ENCODE assay signal across 8 cellular contexts in genomic region chr19:35154535-35155406, GRCh38. TPM values are rescaled to one million over a fixed set of nuclear protein-coding genes. Genes with fewer than 3 reads are reported as not detected.
DNase-seq lines count a peak whose midpoint lies in the region; ATAC-seq and TF ChIP-seq lines count a peak whose summit lies in the region.

FXYD5 (plus strand) TSS chr19:35154735; CDS start chr19:35155551, 816 bp downstream.

- intact Hi-C loops in Caco-2 (cut with micrococcal nuclease; ENCODE audit: unreplicated experiment) (no loop called here), left ventricle myocardium inferior (cut with micrococcal nuclease) (no loop called here), sciatic nerve (cut with DNase I) (no loop called here)

- DNase-seq in Caco-2: peak; percentile 47 to 67
- peak; percentile 86 to 90 for DNase-seq in HL-60 (ENCODE audit: low read depth in 1 of 2, low spot score in 1 of 2)
- DNase-seq in T follicular helper cell (ENCODE audit: low read depth): peak; percentile 53
- DNase-seq in left ventricle myocardium inferior: peak; percentile 72
- DNase-seq in sciatic nerve (ENCODE audit: low spot score): peak; percentile 77
- no peak for DNase-seq in middle frontal gyrus (ENCODE audit: extremely low spot score, low spot score)
- no peak for DNase-seq in NCI-H128 (lab: John Stamatoyannopoulos, UW; ENCODE audit: unreplicated experiment)

- no TSS peak for BruUV-seq in Caco-2 (replicated peaks; lab: Mats Ljungman, UMichigan)

- peaks cover 13% of the 10 kb centered on the region for H3K4me1 Mint-ChIP-seq in Caco-2 (ENCODE audit: low read depth, unreplicated experiment)
- peaks cover 47% of the 10 kb centered on the region for H3K4me1 Mint-ChIP-seq in activated naive CD8-positive, alpha-beta T cell (ENCODE audit: low read depth)

- peak within 1 kb of the TSS; percentile 78 for H3K27ac Mint-ChIP-seq in Caco-2 (ENCODE audit: unreplicated experiment)
- H3K27ac Mint-ChIP-seq in activated naive CD8-positive, alpha-beta T cell: peak within 1 kb of the TSS; percentile 100

- H3K4me3 ChIP-seq in Caco-2 (ENCODE audit: low read depth, low read length): peak within 1 kb of the TSS; percentile 66
- peak within 1 kb of the TSS; percentile 88 for H3K4me3 ChIP-seq in HL-60 (replicated peaks; ENCODE audit: insufficient read depth, low read length)
- peak within 1 kb of the TSS; percentile 82 for H3K4me3 ChIP-seq in left ventricle myocardium inferior

- H3K27me3 Mint-ChIP-seq in Caco-2 (ENCODE audit: insufficient read depth, unreplicated experiment): peaks cover 21% of the 10 kb centered on the region
- no peaks in the 10 kb centered on the region for H3K27me3 Mint-ChIP-seq in activated naive CD8-positive, alpha-beta T cell

- peaks cover 7% of the 10 kb centered on the region for H3K36me3 Mint-ChIP-seq in Caco-2 (ENCODE audit: insufficient read depth, unreplicated experiment)
- peaks cover 18% of the 10 kb centered on the region for H3K36me3 Mint-ChIP-seq in activated naive CD8-positive, alpha-beta T cell

- CTCF ChIA-PET in Caco-2 (lab: Charles Lee): interaction anchor here (0.6 to 1.8 kb wide), 7 partner anchors 13 to 302 kb away, joined by 4 to 10 read pairs (median 6); no protein-coding TSS in a partner anchor

- H3K36me3 ChIP-seq in Caco-2 (ENCODE audit: control insufficient read depth, insufficient read depth, low read length): no peaks in the 10 kb centered on the region
- H3K36me3 ChIP-seq in left ventricle myocardium inferior: peaks cover 20% of the 10 kb centered on the region

- peak; percentile 84 for ATAC-seq in sciatic nerve

- POLR2A ChIA-PET in Caco-2 (lab: Charles Lee): interaction anchor here (0.5 kb wide), 1 partner anchor 113 kb away, joined by 4 read pairs; no protein-coding TSS in a partner anchor

- H3K9me3 Mint-ChIP-seq in Caco-2 (ENCODE audit: unreplicated experiment): no peaks in the 10 kb centered on the region
- H3K9me3 Mint-ChIP-seq in activated naive CD8-positive, alpha-beta T cell (ENCODE audit: low read depth): no peaks in the 10 kb centered on the region

- H3K4me1 ChIP-seq in Caco-2: peaks cover 11% of the 10 kb centered on the region; the same call in 1 of the 2 replicates
- peaks cover 27% of the 10 kb centered on the region for H3K4me1 ChIP-seq in left ventricle myocardium inferior

- no peaks in the 10 kb centered on the region for H3K9me3 ChIP-seq in Caco-2
- no peaks in the 10 kb centered on the region for H3K9me3 ChIP-seq in left ventricle myocardium inferior (replicated peaks)

- H3K27ac ChIP-seq in HL-60 (replicated peaks): peak within 1 kb of the TSS; percentile 90
- peak within 1 kb of the TSS; percentile 87 for H3K27ac ChIP-seq in left ventricle myocardium inferior (replicated peaks)

- H3K27me3 ChIP-seq in Caco-2 (replicated peaks; ENCODE audit: control insufficient read depth, insufficient read depth, low read length) (no peaks in the 10 kb centered on the region), HL-60 (ENCODE audit: insufficient read depth, poor library complexity, severe bottlenecking) (no peaks in the 10 kb centered on the region), left ventricle myocardium inferior (ENCODE audit: low read depth) (peaks cover 45% of the 10 kb centered on the region)

- peak within 1 kb of the TSS; percentile 96 for H3K4me3 Mint-ChIP-seq in Caco-2 (ENCODE audit: unreplicated experiment)
- peak within 1 kb of the TSS; percentile 99 for H3K4me3 Mint-ChIP-seq in activated naive CD8-positive, alpha-beta T cell

- no peak for TF ChIP-seq CTCF in Caco-2 (IDR thresholded peaks at IDR 0.05; ENCODE audit: insufficient read depth in 1 of 2, low read depth in 1 of 2, low read length in 1 of 2, severe bottlenecking in 1 of 2, unreplicated experiment in 1 of 2)
- no peak for TF ChIP-seq CTCF in HL-60 (IDR thresholded peaks at IDR 0.05; ENCODE audit: insufficient read depth, low read length)
- TF ChIP-seq CTCF in left ventricle myocardium inferior (IDR thresholded peaks at IDR 0.05; ENCODE audit: borderline replicate concordance): peak; percentile 17

RNA-seq across cellular contexts. Expression of gene FXYD5, which starts in this region (rescaled TPM):
- 20.2 and 20.4 TPM in 2 replicates for total RNA-seq in Caco-2 (2022)
- total RNA-seq in left ventricle myocardium inferior: 23.4 TPM
- total RNA-seq in sciatic nerve: 92.9 TPM

Comparison
In these comparisons a context has a peak if more than half of its experiments do, and no peak if none do; other contexts are left out.
1. DNase-seq: peak in Caco-2 (2 of 2), HL-60 (2 of 2), T follicular helper cell (single experiment), left ventricle myocardium inferior (single experiment) and sciatic nerve (single experiment); none in middle frontal gyrus (single experiment) and NCI-H128 (single experiment).
2. Peak in every context shown above with its lines, with median percentiles within 50 percentile points of each other: H3K4me3 ChIP-seq.